Comparison of ENCODE assay signal across 1 cellular context in the genomic region with DNA sequence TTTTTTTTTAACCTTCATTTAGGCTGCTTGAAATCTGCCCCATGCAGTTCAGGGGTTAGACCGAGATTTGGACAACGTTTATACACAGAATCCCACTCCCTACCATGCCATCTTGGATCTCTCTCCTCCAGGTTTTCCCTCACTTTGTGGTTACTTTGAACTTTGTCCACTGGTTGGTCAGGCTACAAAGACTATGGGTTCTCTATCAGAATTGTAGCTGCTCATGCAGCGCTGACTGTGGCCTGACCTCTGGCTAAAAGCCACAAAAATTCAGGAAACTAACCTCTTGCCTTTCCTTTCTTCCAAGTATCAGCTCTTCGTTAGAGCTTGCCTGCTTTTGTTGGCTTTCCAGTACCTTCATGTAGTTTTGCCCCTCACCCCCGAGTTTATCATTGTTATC.
TF ChIP-seq lines count a peak whose summit lies in the region.

No MANE protein-coding gene starts in this region.

TF ChIP-seq in HCT116, 20 proteins besides CTCF, POLR2A, EP300 and RAD21 (continued from another document):
- TF ChIP-seq, protein P1, sequence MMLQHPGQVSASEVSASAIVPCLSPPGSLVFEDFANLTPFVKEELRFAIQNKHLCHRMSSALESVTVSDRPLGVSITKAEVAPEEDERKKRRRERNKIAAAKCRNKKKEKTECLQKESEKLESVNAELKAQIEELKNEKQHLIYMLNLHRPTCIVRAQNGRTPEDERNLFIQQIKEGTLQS (IDR thresholded peaks at IDR 0.05): no peak
- TF ChIP-seq EZH2 (IDR thresholded peaks at IDR 0.05) (no peak), ZNF274 (IDR thresholded peaks at IDR 0.05; ENCODE audit: low read depth, low read length) (no peak)
